Comparison of ENCODE assay signal across 19 cellular contexts in the genomic region with DNA sequence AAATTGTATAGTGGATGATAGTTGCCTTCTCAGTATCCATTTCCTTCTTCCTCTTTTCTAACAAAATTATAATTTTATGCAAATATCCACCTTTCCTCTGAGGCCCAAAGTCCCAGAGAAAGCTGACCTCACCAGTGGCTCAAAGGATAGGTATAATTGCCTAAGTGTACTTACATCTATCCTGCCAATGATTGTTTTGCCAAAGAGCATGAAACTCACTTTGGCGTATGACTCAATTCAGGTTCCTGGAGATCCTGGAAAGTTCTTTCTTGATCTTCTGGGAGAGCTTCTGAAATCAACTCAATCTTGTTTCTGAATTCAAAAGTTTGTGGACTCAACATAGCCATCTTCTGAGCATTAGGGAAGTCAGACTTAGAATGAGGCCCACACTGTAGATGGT. TPM values are rescaled to one million over a fixed set of nuclear protein-coding genes. Genes with fewer than 3 reads are reported as not detected.
DNase-seq lines count a peak whose midpoint lies in the region; ATAC-seq and TF ChIP-seq lines count a peak whose summit lies in the region.
"Had no signal": no experiment of that assay in that cellular context is flagged by ENCODE, and none has a peak within 500 bp of the region (broad histone marks: within the 10 kb centered on the region; RNA-seq: fewer than 3 reads in every experiment).

No MANE protein-coding gene starts in this region.

- CTCF ChIA-PET in mammary epithelial cell (lab: Charles Lee; ENCODE audit: low non-redundant PET) = no interaction called here

- H3K4me1 ChIP-seq in mammary epithelial cell (ENCODE audit: insufficient read depth, low read length) (no peaks in the 10 kb centered on the region), breast epithelium (no peaks in the 10 kb centered on the region), OCI-LY3 (ENCODE audit: low read length) (peaks cover 7% of the 10 kb centered on the region), psoas muscle (no peaks in the 10 kb centered on the region)
- H3K4me1 ChIP-seq: BE2C had no signal

- H3K4me2 ChIP-seq in mammary epithelial cell (ENCODE audit: insufficient read depth, low read depth, low read length) (no peak overlapping the region), OCI-LY3 (ENCODE audit: low read length) (0 out of 2 replicates have a peak overlapping the region, but pooled peaks have one; percentile 6)

- H3K36me3 ChIP-seq in mammary epithelial cell (ENCODE audit: insufficient read depth, low read length) = no peaks in the 10 kb centered on the region
- no peaks in the 10 kb centered on the region for H3K36me3 ChIP-seq in breast epithelium
- no peaks in the 10 kb centered on the region for H3K36me3 ChIP-seq in OCI-LY3 (replicated peaks; ENCODE audit: low read depth, low read length)
- no peaks in the 10 kb centered on the region for H3K36me3 ChIP-seq in psoas muscle (ENCODE audit: insufficient read depth in 1 of 2, low read depth in 1 of 2)
- H3K36me3 ChIP-seq: BE2C, MG63 had no signal

- ATAC-seq in activated CD4-positive, CD25-positive, alpha-beta regulatory T cell treated with anti-CD3 and anti-CD28 coated beads, Interleukin-2, amount 50 U/mL, for 24 hours = no peak
- no peak for ATAC-seq in psoas muscle

- DNase-seq in mammary epithelial cell (peak; percentile 14), breast epithelium (ENCODE audit: low spot score in 2 of 2) (no peak), germinal center (ENCODE audit: low spot score) (peak; percentile 13), nucleus accumbens (lab: John Stamatoyannopoulos, UW) (no peak), psoas muscle (no peak)
- DNase-seq in stimulated activated CD8-positive, alpha-beta memory T cell treated with anti-CD3 and anti-CD28 coated beads, Interleukin-4, amount 100 ng/mL, for 48 hours = no peak
- DNase-seq: BE2C; CD4-positive, CD25-positive, alpha-beta regulatory T cell; COR-L47; DMS153; MG63; NCI-H1092; NCI-H146; NCI-H2029 treated with DMSO at 0.1 percent for 48 hours; NCI-H2171 treated with DMSO at 0.1 percent for 48 hours; NCI-H446; NCI-H748 treated with DMSO at 0.1 percent for 48 hours had no signal

- H4K20me1 ChIP-seq in mammary epithelial cell (ENCODE audit: insufficient read depth, low read length) (no peaks in the 10 kb centered on the region), OCI-LY3 (ENCODE audit: insufficient read depth, low read length) (no peaks in the 10 kb centered on the region)

- H3K79me2 ChIP-seq in mammary epithelial cell (ENCODE audit: insufficient read depth, low read length) (no peaks in the 10 kb centered on the region), OCI-LY3 (ENCODE audit: low read length) (no peaks in the 10 kb centered on the region)

- intact Hi-C loops in mammary epithelial cell (cut with micrococcal nuclease) (no loop called here), breast epithelium (cut with DNase I; ENCODE audit: low total_unique reads) (no loop called here), psoas muscle (cut with DNase I) (no loop called here)

- H3K27me3 ChIP-seq in mammary epithelial cell (ENCODE audit: insufficient read depth, low read length) (no peaks in the 10 kb centered on the region), breast epithelium (no peaks in the 10 kb centered on the region), OCI-LY3 (ENCODE audit: low read depth, low read length) (no peaks in the 10 kb centered on the region), psoas muscle (ENCODE audit: insufficient read depth in 3 of 3, low read length in 2 of 3) (no peaks in the 10 kb centered on the region)
- H3K27me3 ChIP-seq: BE2C, MG63 had no signal

- no peak for TF ChIP-seq POLR2A in breast epithelium (IDR thresholded peaks at IDR 0.05)

- H3K27ac ChIP-seq in mammary epithelial cell (ENCODE audit: insufficient read depth, low read depth, low read length) = no peak overlapping the region
- H3K27ac ChIP-seq in breast epithelium = no peak overlapping the region
- H3K27ac ChIP-seq in OCI-LY3 (ENCODE audit: low read length) = no peak overlapping the region
- no peak overlapping the region for H3K27ac ChIP-seq in psoas muscle

- H3K4me3 ChIP-seq in mammary epithelial cell (replicated peaks in 1 of 3; ENCODE audit: insufficient read depth in 1 of 3, low read depth in 2 of 3, low read length in 3 of 3) (no peak overlapping the region), breast epithelium (no peak overlapping the region), OCI-LY3 (ENCODE audit: low read length) (no peak overlapping the region), psoas muscle (no peak overlapping the region)
- H3K4me3 ChIP-seq: MG63 had no signal

- 100% methylated on average over 1 of the region's 1 CpG for WGBS in mammary epithelial cell (ENCODE audit: low coverage, missing lambda C conversion rate)
- 94 to 100% (median 95%) methylated on average over 1 of the region's 1 CpG for WGBS in psoas muscle, 3 donors

- H3K9ac ChIP-seq in mammary epithelial cell (ENCODE audit: insufficient read depth, low read length) = no peak overlapping the region
- no peak overlapping the region for H3K9ac ChIP-seq in OCI-LY3 (ENCODE audit: low read length)

- no TSS peak for BruUV-seq in mammary epithelial cell (replicated peaks; lab: Mats Ljungman, UMichigan)

- H2AFZ ChIP-seq in mammary epithelial cell (ENCODE audit: low read depth, low read length) = peak overlapping the region; percentile 33
- H2AFZ ChIP-seq in OCI-LY3 (ENCODE audit: low read depth, low read length) = peak overlapping the region; percentile 77; the same call in 1 of the 2 replicates

- dilution Hi-C loops in mammary epithelial cell (cut with HindIII; ENCODE audit: low sequenced_read_pairs) = no loop called here

- in situ Hi-C loops in mammary epithelial cell (cut with MboI; ENCODE audit: low sequenced_read_pairs in 2 of 2) = no loop called here

- TF ChIP-seq CTCF in mammary epithelial cell (conservative IDR thresholded peaks at IDR 0.05 in 1 of 2, IDR thresholded peaks at IDR 0.05 in 1 of 2; ENCODE audit: extremely low read depth in 1 of 2, insufficient read depth in 1 of 2, low read depth in 1 of 2, low read length in 2 of 2) (no peak), breast epithelium (IDR thresholded peaks at IDR 0.05) (no peak), OCI-LY3 (IDR thresholded peaks at IDR 0.05; ENCODE audit: low read depth, low read length) (no peak), psoas muscle (IDR thresholded peaks at IDR 0.05) (no peak)

- H3K9me3 ChIP-seq in mammary epithelial cell (replicated peaks; ENCODE audit: insufficient read depth, low read length) (no peaks in the 10 kb centered on the region), breast epithelium (no peaks in the 10 kb centered on the region), OCI-LY3 (ENCODE audit: insufficient read depth, low read length) (no peaks in the 10 kb centered on the region), psoas muscle (no peaks in the 10 kb centered on the region)
- H3K9me3 ChIP-seq: BE2C, MG63 had no signal

RNA-seq across cellular contexts. Expression of a gene that starts 10.5 kb away (rescaled TPM):
- 10 to 100 TPM; 27.2 to 87.7 TPM for total RNA-seq in mammary epithelial cell
- 18.2 TPM for polyA plus RNA-seq in mammary epithelial cell
- polyA minus RNA-seq in mammary epithelial cell = 27.5 TPM
- total RNA-seq in breast epithelium = 10 to 100 TPM; 69.9 to 90.6 (median 76.4) TPM
- 10 to 100 TPM; 31.1 to 50.2 (median 41.0) TPM for total RNA-seq in psoas muscle
- 10 to 100 TPM; 19.2 to 48.9 (median 34.4) TPM for polyA plus RNA-seq in psoas muscle

RNA-seq across cellular contexts. Expression of a gene that starts 20.9 kb away (rescaled TPM):
- total RNA-seq in mammary epithelial cell (10 to 100 TPM; 20.6 to 32.7 TPM), breast epithelium (10 to 100 TPM; 18.7 to 22.2 (median 22.1) TPM), psoas muscle (10 to 100 TPM; 15.4 to 17.9 (median 17.6) TPM)
- polyA plus RNA-seq in mammary epithelial cell (11.1 TPM), psoas muscle (10 to 100 TPM in 2 of 3 donors, 1 to 10 TPM in 1; 5.3 to 17.4 (median 10.4) TPM)
- 13.0 TPM for polyA minus RNA-seq in mammary epithelial cell

Comparison
In these comparisons a context has a peak if more than half of its experiments do, and no peak if none do; other contexts are left out.
1. DNase-seq: peak in mammary epithelial cell (single experiment) and germinal center (single experiment); none in breast epithelium (0 of 2), stimulated activated CD8-positive, alpha-beta memory T cell treated with anti-CD3 and anti-CD28 coated beads, Interleukin-4, amount 100 ng/mL, for 48 hours (single experiment), nucleus accumbens (0 of 56) and psoas muscle (0 of 2).